In genomic region chr13:100088648-100089601, GRCh38 we compare ENCODE assay signal across 8 cellular contexts. TPM values are rescaled to one million over a fixed set of nuclear protein-coding genes. Genes with fewer than 3 reads are reported as not detected.
DNase-seq lines count a peak whose midpoint lies in the region; ATAC-seq and TF ChIP-seq lines count a peak whose summit lies in the region.

PCCA (plus strand) TSS chr13:100089093; CDS start chr13:100089121, 28 bp downstream.

- in situ Hi-C loops in astrocyte of the spinal cord (cut with HindIII; ENCODE audit: low sequenced_read_pairs) = no loop called here

- DNase-seq in NCI-H1694 (lab: John Stamatoyannopoulos, UW) (peak; percentile 69), T1000 (lab: John Stamatoyannopoulos, UW) (peak; percentile 79), astrocyte of the spinal cord (ENCODE audit: low read depth, low spot score) (peak; percentile 93), hepatocyte (ENCODE audit: low spot score) (peak; percentile 97), vagina (ENCODE audit: extremely low spot score in 2 of 2) (peak in 1 of 2 donors; percentile 91)

- H2AFZ ChIP-seq in hepatocyte = peak within 1 kb of the TSS; percentile 99

- intact Hi-C loops in vagina (cut with DNase I) = no loop called here

- no peaks in the 10 kb centered on the region for H3K9me3 ChIP-seq in hepatocyte (ENCODE audit: low read depth)
- no peaks in the 10 kb centered on the region for H3K9me3 ChIP-seq in vagina

- no peak for TF ChIP-seq CTCF in astrocyte of the spinal cord (IDR thresholded peaks at IDR 0.05; ENCODE audit: low read depth, low read length)
- TF ChIP-seq CTCF in hepatocyte (IDR thresholded peaks at IDR 0.05; ENCODE audit: poor library complexity) = no peak
- TF ChIP-seq CTCF in vagina (IDR thresholded peaks at IDR 0.05) = no peak

- H3K79me2 ChIP-seq in hepatocyte = peaks cover 54% of the 10 kb centered on the region

- H3K27ac ChIP-seq in hepatocyte = peak within 1 kb of the TSS; percentile 80
- peak within 1 kb of the TSS; percentile 77 for H3K27ac ChIP-seq in rectal smooth muscle tissue (ENCODE audit: low read depth, low read length)
- H3K27ac ChIP-seq in vagina = peak within 1 kb of the TSS; percentile 62

- H3K36me3 ChIP-seq in hepatocyte (replicated peaks; ENCODE audit: insufficient read depth, low read depth) (no peaks in the 10 kb centered on the region), rectal smooth muscle tissue (ENCODE audit: control insufficient read depth, insufficient read depth, low read length) (no peaks in the 10 kb centered on the region), vagina (no peaks in the 10 kb centered on the region)

- peaks cover 4% of the 10 kb centered on the region for H3K4me1 ChIP-seq in hepatocyte (ENCODE audit: insufficient read depth)
- peaks cover 5% of the 10 kb centered on the region for H3K4me1 ChIP-seq in rectal smooth muscle tissue (ENCODE audit: control insufficient read depth, insufficient read depth, low read length)
- H3K4me1 ChIP-seq in vagina = peaks cover 36% of the 10 kb centered on the region

- H4K20me1 ChIP-seq in hepatocyte (ENCODE audit: insufficient read depth, poor library complexity, severe bottlenecking) = peaks cover 26% of the 10 kb centered on the region

- peak within 1 kb of the TSS; percentile 88 for H3K4me2 ChIP-seq in hepatocyte

- WGBS in hepatocyte (ENCODE audit: low lambda C conversion rate, missing lambda C conversion rate) = 1% methylated on average over 76 of the region's 84 CpGs

- ATAC-seq in GM18498 (IDR thresholded peaks at IDR 0.05; ENCODE audit: unreplicated experiment) = peak; percentile 97
- peak; percentile 93 for ATAC-seq in HG02852 (IDR thresholded peaks at IDR 0.05; ENCODE audit: unreplicated experiment)

- TF ChIP-seq POLR2A in vagina (IDR thresholded peaks at IDR 0.05) = no peak

- no peaks in the 10 kb centered on the region for H3K9me2 ChIP-seq in hepatocyte (replicated peaks; ENCODE audit: insufficient read depth)

- peak within 1 kb of the TSS; percentile 35 for H3K9ac ChIP-seq in rectal smooth muscle tissue (ENCODE audit: low read length)

- no peaks in the 10 kb centered on the region for H3K27me3 ChIP-seq in hepatocyte
- no peaks in the 10 kb centered on the region for H3K27me3 ChIP-seq in rectal smooth muscle tissue (ENCODE audit: control insufficient read depth, insufficient read depth, low read length)
- H3K27me3 ChIP-seq in vagina = no peaks in the 10 kb centered on the region

- H3K4me3 ChIP-seq in astrocyte of the spinal cord (ENCODE audit: low read depth, low read length) (peak within 1 kb of the TSS; percentile 77), hepatocyte (peak within 1 kb of the TSS; percentile 92), rectal smooth muscle tissue (ENCODE audit: low read length) (peak within 1 kb of the TSS; percentile 95), vagina (peak within 1 kb of the TSS; percentile 85 to 91)

RNA-seq across cellular contexts. Expression of gene PCCA, which starts in this region (rescaled TPM):
- total RNA-seq in hepatocyte (19.5 and 28.2 TPM in 2 replicates), vagina (33.4 TPM)
- 23.6 and 25.7 TPM in 2 replicates for polyA plus RNA-seq in hepatocyte
